In genomic region chr2:64260817-64261216, GRCh38 we compare ENCODE assay signal across 8 cellular contexts.
DNase-seq lines count a peak whose midpoint lies in the region; ATAC-seq and TF ChIP-seq lines count a peak whose summit lies in the region.

No MANE protein-coding gene starts in this region.

- peaks cover 2 to 16% of the 10 kb centered on the region in 2 donors for H3K27me3 Mint-ChIP-seq in natural killer cell (ENCODE audit: low read depth in 2 of 2)

- peak overlapping the region in 1 of 2 donors; percentile 60 for H3K27ac Mint-ChIP-seq in natural killer cell

- no peak for TF ChIP-seq CTCF in natural killer cell (IDR thresholded peaks at IDR 0.05)

- H3K4me3 Mint-ChIP-seq in natural killer cell, result no peak overlapping the region

- peak; percentile 91 for ATAC-seq in GM18861 (IDR thresholded peaks at IDR 0.05; ENCODE audit: unreplicated experiment)
- ATAC-seq in HG02588 (IDR thresholded peaks at IDR 0.05; ENCODE audit: unreplicated experiment), result peak; percentile 94
- ATAC-seq in natural killer cell, result peak in 2 of 3 donors; percentile 45 to 81

- H3K9me3 Mint-ChIP-seq in natural killer cell, result no peaks in the 10 kb centered on the region

- no peaks in the 10 kb centered on the region for H3K36me3 Mint-ChIP-seq in natural killer cell

- DNase-seq in NOMO-1 treated with DMSO at 0.1 percent for 48 hours (lab: John Stamatoyannopoulos, UW; ENCODE audit: unreplicated experiment), result peak; percentile 93
- DNase-seq in dermis blood vessel endothelial cell, result peak; percentile 85
- DNase-seq in natural killer cell, result no peak
- DNase-seq in SW 1271 (lab: John Stamatoyannopoulos, UW), result no peak
- DNase-seq in AG08395 (ENCODE audit: low spot score), result no peak
- DNase-seq in AG20443 (ENCODE audit: low spot score), result no peak

- intact Hi-C loops in natural killer cell (cut with micrococcal nuclease), result no loop called here

- peaks cover 6 to 7% of the 10 kb centered on the region in 2 donors for H3K4me1 Mint-ChIP-seq in natural killer cell

Comparison
In these comparisons a context has a peak if more than half of its experiments do, and no peak if none do; other contexts are left out.
1. DNase-seq: peak in NOMO-1 treated with DMSO at 0.1 percent for 48 hours (single experiment) and dermis blood vessel endothelial cell (single experiment); none in natural killer cell (single experiment), SW 1271 (0 of 2), AG08395 (single experiment) and AG20443 (single experiment).
2. Peak in every context shown above with its lines, with median percentiles within 50 percentile points of each other: ATAC-seq.